12 cellular contexts compared by ENCODE assay signal in genomic region chr3:150315711-150316110, GRCh38.
"Had no signal": no experiment of that assay in that cellular context is flagged by ENCODE, and none has a peak within 500 bp of the region (broad histone marks: within the 10 kb centered on the region; RNA-seq: fewer than 3 reads in every experiment).

No MANE protein-coding gene starts in this region.

- H3K9me3 ChIP-seq: esophagus squamous epithelium, gastrocnemius medialis, heart right ventricle, left ventricle myocardium inferior had no signal

- H3K4me3 Mint-ChIP-seq: activated T-cell treated with anti-CD3 and anti-CD28 coated beads, Interleukin-2, amount 50 U/mL, for 4 hours had no signal

- H3K36me3 Mint-ChIP-seq: activated naive CD4-positive, alpha-beta T cell treated with anti-CD3 and anti-CD28 coated beads, Interleukin-2, amount 50 U/mL, for 72 hours had no signal

- H3K27me3 ChIP-seq: esophagus squamous epithelium, gastrocnemius medialis had no signal

- H3K9me3 Mint-ChIP-seq: activated naive CD4-positive, alpha-beta T cell treated with anti-CD3 and anti-CD28 coated beads, Interleukin-2, amount 50 U/mL, for 72 hours; activated T-cell treated with anti-CD3 and anti-CD28 coated beads, Interleukin-2, amount 50 U/mL, for 4 hours had no signal

- H3K36me3 ChIP-seq: esophagus squamous epithelium, gastrocnemius medialis, heart right ventricle, left ventricle myocardium inferior had no signal

- H3K27ac ChIP-seq: gastrocnemius medialis, heart right ventricle, left ventricle myocardium inferior had no signal

- H3K27ac Mint-ChIP-seq: activated naive CD4-positive, alpha-beta T cell treated with anti-CD3 and anti-CD28 coated beads, Interleukin-2, amount 50 U/mL, for 72 hours had no signal

- ATAC-seq: activated naive CD4-positive, alpha-beta T cell treated with anti-CD3 and anti-CD28 coated beads, Interleukin-2, amount 50 U/mL, for 72 hours; activated T-cell treated with anti-CD3 and anti-CD28 coated beads, Interleukin-2, amount 50 U/mL, for 4 hours; gastrocnemius medialis; heart right ventricle had no signal

- DNase-seq: activated CD4-positive, alpha-beta T cell treated with anti-CD3 and anti-CD28 coated beads, Interleukin-2, amount 50 U/mL, for 4 hours; activated CD4-positive, CD25-positive, alpha-beta regulatory T cell treated with anti-CD3 and anti-CD28 coated beads, Interleukin-2, amount 50 U/mL, for 72 hours; activated effector memory CD4-positive, alpha-beta T cell treated with anti-CD3 and anti-CD28 coated beads, Interleukin-2, amount 50 U/mL, for 16 hours; activated T-cell treated with anti-CD3 and anti-CD28 coated beads, Interleukin-2, amount 50 U/mL, for 4 hours; amygdala; esophagus squamous epithelium; gastrocnemius medialis; heart right ventricle; left ventricle myocardium inferior; small intestine; T-helper 2 cell had no signal

- H3K4me3 ChIP-seq: esophagus squamous epithelium, gastrocnemius medialis, heart right ventricle, left ventricle myocardium inferior had no signal

- H3K4me1 ChIP-seq: gastrocnemius medialis, heart right ventricle, left ventricle myocardium inferior had no signal
